20 cellular contexts compared by ENCODE assay signal in the genomic region with DNA sequence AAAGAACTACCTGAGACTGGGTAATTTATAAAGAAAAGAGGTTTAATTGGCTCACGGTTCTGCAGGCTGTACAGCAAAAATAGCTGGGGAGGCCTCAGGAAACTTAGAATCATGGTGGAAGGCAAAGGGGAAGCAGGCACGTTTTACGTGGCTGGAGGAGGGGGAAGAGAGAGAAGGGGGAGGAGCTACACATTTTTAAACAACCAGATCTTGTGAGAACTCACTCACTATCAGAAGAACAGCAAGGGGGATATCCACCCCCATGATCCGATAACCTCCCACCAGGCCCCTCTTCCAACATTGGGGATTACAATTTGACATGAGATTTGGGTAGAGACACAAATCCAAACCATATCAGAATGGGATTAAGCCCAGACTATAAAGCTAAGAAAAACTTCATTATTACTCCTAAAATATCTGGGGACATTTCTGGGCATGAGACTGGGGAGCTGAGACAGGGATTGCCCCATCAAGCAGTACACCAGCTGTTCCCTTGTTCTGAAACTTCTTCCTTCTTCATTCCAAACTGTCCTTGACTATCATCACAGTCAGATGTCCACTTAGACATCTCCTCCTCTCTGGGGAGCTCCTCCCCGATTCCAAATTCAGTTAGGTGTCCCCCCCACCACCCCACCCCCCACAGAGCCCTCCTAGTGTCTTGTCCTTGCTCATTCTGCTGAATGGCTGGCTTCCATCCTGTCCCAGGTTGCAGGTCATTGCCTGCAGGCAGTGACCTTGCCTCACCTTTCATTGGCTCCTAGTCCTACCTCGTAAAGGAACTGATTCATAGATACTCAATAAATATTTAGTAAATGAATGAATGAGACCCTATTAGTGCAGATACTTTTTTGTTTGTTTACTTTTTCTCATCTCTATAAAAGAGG.
A peak's percentile ranks its signal among the peaks of the same experiment; 100 is the strongest.
DNase-seq lines count a peak whose midpoint lies in the region; ATAC-seq and TF ChIP-seq lines count a peak whose summit lies in the region.
"Had no signal": no experiment of that assay in that cellular context is flagged by ENCODE, and none has a peak within 500 bp of the region (broad histone marks: within the 10 kb centered on the region; RNA-seq: fewer than 3 reads in every experiment).

No MANE protein-coding gene starts in this region.

- ATAC-seq in left ventricle myocardium superior: peak; percentile 47
- no peak for ATAC-seq in heart left ventricle
- ATAC-seq: HCT116, Panc1 had no signal

- no peaks in the 10 kb centered on the region for H3K36me3 ChIP-seq in heart left ventricle
- H3K36me3 ChIP-seq: SJCRH30 had no signal

- no peak for TF ChIP-seq POLR2A in heart left ventricle (IDR thresholded peaks at IDR 0.05)

- no peak overlapping the region for H3K4me3 ChIP-seq in heart left ventricle
- H3K4me3 ChIP-seq: SJCRH30 had no signal

- intact Hi-C loops in left ventricle myocardium superior (cut with micrococcal nuclease): no loop called here
- intact Hi-C loops in heart left ventricle (cut with DNase I): no loop called here

- no peak for TF ChIP-seq CTCF in heart left ventricle (IDR thresholded peaks at IDR 0.05)

- peaks cover 0 to 21% (median 0%) of the 10 kb centered on the region in 9 donors for H3K27me3 ChIP-seq in heart left ventricle
- H3K27me3 ChIP-seq: SJCRH30 had no signal

- H3K9me3 ChIP-seq in heart left ventricle: no peaks in the 10 kb centered on the region
- H3K9me3 ChIP-seq: SJCRH30 had no signal

- H3K4me1 ChIP-seq in heart left ventricle: no peaks in the 10 kb centered on the region
- H3K4me1 ChIP-seq: SJCRH30 had no signal

- DNase-seq in left ventricle myocardium superior (no peak), heart left ventricle (no peak), M059J (ENCODE audit: low read depth) (peak; percentile 7), islet precursor cell (peak; percentile 66), caudate nucleus (lab: John Stamatoyannopoulos, UW) (no peak), NCI-H1417 (lab: John Stamatoyannopoulos, UW) (no peak), NCI-H128 (lab: John Stamatoyannopoulos, UW; ENCODE audit: unreplicated experiment) (no peak)
- DNase-seq in activated CD4-positive, alpha-beta T cell treated with anti-CD3 and anti-CD28 coated beads for 48 hours: no peak
- DNase-seq: DMS53; Kasumi-1; NCI-H1092 treated with DMSO at 0.1 percent for 48 hours; NCI-H1694; NCI-H2171; NCI-H345; NCI-H524; NCI-H774; NK-92 treated with Interleukin-12 subunit alpha and Interleukin-12 subunit beta, amount 100 ng/mL, for 24 hours; SJCRH30 had no signal

- WGBS in heart left ventricle, 4 donors: 53 to 64% (median 59%) methylated on average over 6 of the region's 6 CpGs

- no peak overlapping the region for H3K27ac ChIP-seq in heart left ventricle
- no peak overlapping the region for H3K27ac ChIP-seq in caudate nucleus (ENCODE audit: low read depth, low read length)
- H3K27ac ChIP-seq: SJCRH30 had no signal

Comparison
In these comparisons a context has a peak if more than half of its experiments do, and no peak if none do; other contexts are left out.
1. DNase-seq: peak in M059J (single experiment) and islet precursor cell (single experiment); none in left ventricle myocardium superior (single experiment), heart left ventricle (0 of 5), activated CD4-positive, alpha-beta T cell treated with anti-CD3 and anti-CD28 coated beads for 48 hours (single experiment), caudate nucleus (0 of 61), NCI-H1417 (0 of 3) and NCI-H128 (single experiment).